Comparison of ENCODE assay signal across 13 cellular contexts in genomic region chr13:29991343-29991742, GRCh38.
DNase-seq lines count a peak whose midpoint lies in the region; ATAC-seq, FAIRE-seq and TF ChIP-seq lines count a peak whose summit lies in the region.
"Had no signal": no experiment of that assay in that cellular context is flagged by ENCODE, and none has a peak within 500 bp of the region (broad histone marks: within the 10 kb centered on the region; RNA-seq: fewer than 3 reads in every experiment).

No MANE protein-coding gene starts in this region.

- H3K27ac ChIP-seq in ascending aorta = no peak overlapping the region
- H3K27ac ChIP-seq: adrenal gland, upper lobe of right lung had no signal

- H3K27me3 ChIP-seq in ascending aorta = no peaks in the 10 kb centered on the region
- H3K27me3 ChIP-seq: adrenal gland, upper lobe of right lung had no signal

- H3K4me1 ChIP-seq in ascending aorta = no peaks in the 10 kb centered on the region
- H3K4me1 ChIP-seq: adrenal gland, upper lobe of right lung had no signal

- no peak for TF ChIP-seq CTCF in ascending aorta (IDR thresholded peaks at IDR 0.05)

- FAIRE-seq in HTR-8/SVneo (lab: Jason Lieb, UNC) = no peak
- FAIRE-seq: endometrium had no signal

- peaks cover 8 to 10% of the 10 kb centered on the region in 2 donors for H3K9me3 ChIP-seq in ascending aorta
- H3K9me3 ChIP-seq: adrenal gland, upper lobe of right lung had no signal

- intact Hi-C loops in ascending aorta (cut with DNase I) = no loop called here

- ATAC-seq in HG03097 (IDR thresholded peaks at IDR 0.05; ENCODE audit: low FRiP score, unreplicated experiment) = no peak
- ATAC-seq: upper lobe of right lung had no signal

- no peak overlapping the region for H3K4me3 ChIP-seq in ascending aorta
- H3K4me3 ChIP-seq: adrenal gland, upper lobe of right lung had no signal

- H3K36me3 ChIP-seq in ascending aorta = no peaks in the 10 kb centered on the region
- H3K36me3 ChIP-seq: adrenal gland, upper lobe of right lung had no signal

- peak; percentile 83 for DNase-seq in AG08396 (ENCODE audit: low spot score)
- DNase-seq in HTR-8/SVneo (ENCODE audit: insufficient read length, low spot score) = peak; percentile 57
- peak; percentile 32 for DNase-seq in amniotic stem cell (lab: John Stamatoyannopoulos, UW)
- peak; percentile 94 for DNase-seq in glomerular visceral epithelial cell (ENCODE audit: extremely low spot score)
- DNase-seq in ascending aorta (ENCODE audit: low spot score in 2 of 2) = no peak
- no peak for DNase-seq in activated CD4-positive, CD25-positive, alpha-beta regulatory T cell treated with anti-CD3 and anti-CD28 coated beads, Interleukin-2, amount 50 U/mL, for 72 hours
- DNase-seq in RPMI8226 = no peak
- DNase-seq: adrenal gland, C1 segment of cervical spinal cord, NCI-H187, upper lobe of right lung had no signal

Comparison
In these comparisons a context has a peak if more than half of its experiments do, and no peak if none do; other contexts are left out.
1. DNase-seq: peak in AG08396 (single experiment), HTR-8/SVneo (single experiment), amniotic stem cell (single experiment) and glomerular visceral epithelial cell (single experiment); none in ascending aorta (0 of 2), activated CD4-positive, CD25-positive, alpha-beta regulatory T cell treated with anti-CD3 and anti-CD28 coated beads, Interleukin-2, amount 50 U/mL, for 72 hours (single experiment) and RPMI8226 (single experiment).